In the genomic region with DNA sequence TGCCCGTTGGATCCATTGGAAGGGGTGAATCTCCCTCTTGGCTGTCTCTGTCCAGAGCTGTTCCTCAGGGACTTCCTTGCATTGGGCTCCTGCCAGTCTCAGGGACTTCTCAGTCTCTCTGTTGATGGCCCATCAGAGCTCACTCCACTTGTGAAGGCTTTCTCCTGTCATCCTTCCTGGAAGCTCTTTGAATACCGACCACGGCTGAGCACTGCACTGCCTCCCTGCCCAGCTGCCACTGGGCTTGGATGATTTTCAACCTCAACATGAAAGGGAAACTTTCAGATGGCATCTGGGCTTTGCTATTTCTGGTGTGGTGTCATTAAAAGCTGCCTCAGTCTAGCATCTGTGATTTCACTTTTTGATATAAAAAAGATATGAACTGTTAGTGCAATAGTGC, we compare ENCODE assay signal across 16 cellular contexts.
DNase-seq lines count a peak whose midpoint lies in the region; ATAC-seq and TF ChIP-seq lines count a peak whose summit lies in the region.
"Had no signal": no experiment of that assay in that cellular context is flagged by ENCODE, and none has a peak within 500 bp of the region (broad histone marks: within the 10 kb centered on the region; RNA-seq: fewer than 3 reads in every experiment).

No MANE protein-coding gene starts in this region.

- no peaks in the 10 kb centered on the region for H4K20me1 ChIP-seq in BLaER1 treated with 17β-estradiol and CSF1 and Interleukin-3, amounts not matched to agents 10 nM and 100 nM

- no peak overlapping the region for H3K4me3 ChIP-seq in BLaER1 treated with 17β-estradiol and CSF1 and Interleukin-3, amounts not matched to agents 10 nM and 100 nM
- no peak overlapping the region for H3K4me3 ChIP-seq in psoas muscle
- H3K4me3 ChIP-seq: HAP-1 had no signal

- no peak overlapping the region for H3K9ac ChIP-seq in BLaER1 treated with 17β-estradiol and CSF1 and Interleukin-3, amounts not matched to agents 10 nM and 100 nM

- ATAC-seq in psoas muscle (peak in 3 of 4 donors; percentile 72 to 91 (median 85)), left cardiac atrium (no peak)
- ATAC-seq: HepG2 had no signal

- peak overlapping the region in 7 of 11 experiments; percentile 10 to 37 (median 31); a peak in 9 of 22 replicates for H3K4me2 ChIP-seq in BLaER1 treated with 17β-estradiol and CSF1 and Interleukin-3, amounts not matched to agents 10 nM and 100 nM

- 0 out of 22 replicates have a peak, but pooled peaks cover 0 to 4% (median 0%) of the 10 kb centered on the region in 11 experiments for H3K36me3 ChIP-seq in BLaER1 treated with 17β-estradiol and CSF1 and Interleukin-3, amounts not matched to agents 10 nM and 100 nM
- H3K36me3 ChIP-seq in psoas muscle (ENCODE audit: insufficient read depth in 1 of 2, low read depth in 1 of 2): no peaks in the 10 kb centered on the region
- H3K36me3 ChIP-seq: HAP-1 had no signal

- H3K27me3 ChIP-seq in BLaER1 treated with 17β-estradiol and CSF1 and Interleukin-3, amounts not matched to agents 10 nM and 100 nM: no peaks in the 10 kb centered on the region
- no peaks in the 10 kb centered on the region for H3K27me3 ChIP-seq in psoas muscle (ENCODE audit: insufficient read depth in 3 of 3, low read length in 2 of 3)

- no peak overlapping the region for H3K27ac ChIP-seq in BLaER1 treated with 17β-estradiol and CSF1 and Interleukin-3, amounts not matched to agents 10 nM and 100 nM
- H3K27ac ChIP-seq in VCaP: peak overlapping the region; percentile 59
- H3K27ac ChIP-seq in psoas muscle: peak overlapping the region; percentile 60
- H3K27ac ChIP-seq: C4-2B had no signal

- peaks cover 0 to 11% (median 0%) of the 10 kb centered on the region in 10 experiments; a peak in 7 of 20 replicates for H3K4me1 ChIP-seq in BLaER1 treated with 17β-estradiol and CSF1 and Interleukin-3, amounts not matched to agents 10 nM and 100 nM
- peaks cover 9% of the 10 kb centered on the region for H3K4me1 ChIP-seq in psoas muscle
- H3K4me1 ChIP-seq: Caco-2, HAP-1 had no signal

- peaks cover 9 to 23% (median 16%) of the 10 kb centered on the region in 11 experiments; a peak in 21 of 22 replicates for H3K9me3 ChIP-seq in BLaER1 treated with 17β-estradiol and CSF1 and Interleukin-3, amounts not matched to agents 10 nM and 100 nM (replicated peaks in 1 of 11)
- no peaks in the 10 kb centered on the region for H3K9me3 ChIP-seq in psoas muscle
- H3K9me3 ChIP-seq: Caco-2, HAP-1 had no signal

- TF ChIP-seq CTCF in VCaP (conservative IDR thresholded peaks at IDR 0.05) (no peak), psoas muscle (IDR thresholded peaks at IDR 0.05) (no peak)

- WGBS in psoas muscle, 3 donors: 15 to 26% (median 16%) methylated on average over 3 of the region's 3 CpGs

- DNase-seq in DMS53 (lab: John Stamatoyannopoulos, UW) (peak; percentile 1), DMS53 treated with DMSO at 0.1 percent for 48 hours (lab: John Stamatoyannopoulos, UW; ENCODE audit: unreplicated experiment) (no peak), psoas muscle (no peak), left cardiac atrium (no peak), SIG-M5 treated with dmso at 0.1 percent for 504 hours (lab: John Stamatoyannopoulos, UW; ENCODE audit: unreplicated experiment) (no peak), midbrain (lab: John Stamatoyannopoulos, UW) (no peak)
- DNase-seq: 8988T; Caco-2; CD4-positive, alpha-beta T cell; GDM1; KG1 had no signal

- intact Hi-C loops in psoas muscle (cut with DNase I): no loop called here
- intact Hi-C loops in left cardiac atrium (cut with DNase I): no loop called here

Comparison
In these comparisons a context has a peak if more than half of its experiments do, and no peak if none do; other contexts are left out.
1. H3K27ac ChIP-seq: peak in VCaP (single experiment) and psoas muscle (single experiment); none in BLaER1 treated with 17β-estradiol and CSF1 and Interleukin-3, amounts not matched to agents 10 nM and 100 nM (0 of 11).
2. ATAC-seq: peak in psoas muscle (3 of 4); none in left cardiac atrium (0 of 2).